8 cellular contexts compared by ENCODE assay signal in the genomic region with DNA sequence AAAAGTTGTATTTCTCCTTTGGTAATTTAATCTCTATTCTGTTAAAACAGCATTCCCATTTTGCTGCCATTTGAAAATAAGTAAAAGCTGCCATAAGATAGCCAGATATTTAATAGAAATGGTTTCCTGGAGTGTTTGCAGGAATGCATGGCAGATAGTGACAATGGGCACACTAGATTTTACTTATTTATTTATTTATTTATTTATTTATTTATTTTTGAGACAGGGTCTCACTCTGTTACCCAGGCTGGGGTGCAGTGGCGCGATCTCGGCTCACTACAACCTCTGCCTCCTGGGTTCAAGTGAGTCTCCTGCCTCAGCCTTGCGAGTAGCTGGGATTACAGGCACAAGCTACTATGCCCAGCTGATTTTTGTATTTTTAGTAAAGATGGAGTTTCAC. TPM values are rescaled to one million over a fixed set of nuclear protein-coding genes. Genes with fewer than 3 reads are reported as not detected.
DNase-seq lines count a peak whose midpoint lies in the region; TF ChIP-seq lines count a peak whose summit lies in the region.
"Not testable (repeated sequence)": the region's sequence is repeated elsewhere in the genome, so short reads cannot be mapped to it uniquely, and the experiment has no call there.
"Had no signal": no experiment of that assay in that cellular context is flagged by ENCODE, and none has a peak within 500 bp of the region (broad histone marks: within the 10 kb centered on the region; RNA-seq: fewer than 3 reads in every experiment).

No MANE protein-coding gene starts in this region.

- H3K4me3 ChIP-seq in HEK293 (ENCODE audit: low read depth, low read length), result not testable (repeated sequence)

- H3K9me3 Mint-ChIP-seq in activated CD4-positive, alpha-beta T cell treated with anti-CD3 and anti-CD28 coated beads, Interleukin-2, amount 10 ng/mL, durations not matched to agents 24 days and 14 days, result not testable (repeated sequence)

- DNase-seq in activated CD4-positive, alpha-beta T cell treated with anti-CD3 and anti-CD28 coated beads, Interleukin-2, amount 10 ng/mL, durations not matched to agents 24 days and 14 days, result peak; percentile 19

- H3K4me1 ChIP-seq in HEK293 (ENCODE audit: control insufficient read depth, insufficient read depth, low read length), result not testable (repeated sequence)

- intact Hi-C loops in activated CD4-positive, alpha-beta T cell treated with anti-CD3 and anti-CD28 coated beads, Interleukin-2, amount 10 ng/mL, durations not matched to agents 24 days and 14 days (cut with micrococcal nuclease), result not testable (repeated sequence)

- H3K36me3 Mint-ChIP-seq in activated CD4-positive, alpha-beta T cell treated with anti-CD3 and anti-CD28 coated beads, Interleukin-2, amount 10 ng/mL, durations not matched to agents 24 days and 14 days (ENCODE audit: low read depth), result not testable (repeated sequence)

- H3K27me3 Mint-ChIP-seq in activated CD4-positive, alpha-beta T cell treated with anti-CD3 and anti-CD28 coated beads, Interleukin-2, amount 10 ng/mL, durations not matched to agents 24 days and 14 days, result not testable (repeated sequence)

- CTCF ChIA-PET in HEK293 (lab: Yijun Ruan, JAX), result not testable (repeated sequence)

- H3K9me3 ChIP-seq in HEK293 (ENCODE audit: control insufficient read depth, insufficient read depth, low read depth, low read length), result not testable (repeated sequence)

- POLR2A ChIA-PET in HEK293 (lab: Yijun Ruan, JAX), result not testable (repeated sequence)

- H3K4me3 Mint-ChIP-seq in activated CD4-positive, alpha-beta T cell treated with anti-CD3 and anti-CD28 coated beads, Interleukin-2, amount 10 ng/mL, durations not matched to agents 24 days and 14 days, result not testable (repeated sequence)

- not testable (repeated sequence) for H3K4me1 Mint-ChIP-seq in activated CD4-positive, alpha-beta T cell treated with anti-CD3 and anti-CD28 coated beads, Interleukin-2, amount 10 ng/mL, durations not matched to agents 24 days and 14 days

- H3K27ac Mint-ChIP-seq in activated CD4-positive, alpha-beta T cell treated with anti-CD3 and anti-CD28 coated beads, Interleukin-2, amount 10 ng/mL, durations not matched to agents 24 days and 14 days, result not testable (repeated sequence)

- not testable (repeated sequence) for H3K27ac ChIP-seq in HEK293 (ENCODE audit: extremely low read depth, low read depth, low read length)

- not testable (repeated sequence) for H3K36me3 ChIP-seq in HEK293 (ENCODE audit: control insufficient read depth in 2 of 2, insufficient read depth in 1 of 2, low read length in 2 of 2)

- TF ChIP-seq CTCF in HEK293 (tag by site-specific recombination; IDR thresholded peaks at IDR 0.05), result not testable (repeated sequence)

TF ChIP-seq in HEK293, 187 proteins besides CTCF, POLR2A, EP300 and RAD21 (continues in another document):
- TF ChIP-seq ZNF629 (tag by site-specific recombination; IDR thresholded peaks at IDR 0.05) (0 out of 2 replicates have a peak, but pooled peaks have one; percentile 19), ZBTB8A (tag by site-specific recombination; IDR thresholded peaks at IDR 0.05) (peak; percentile 54), ZNF555 (tag by site-specific recombination; conservative IDR thresholded peaks at IDR 0.05) (peak; percentile 49), ZNF623 (tag by site-specific recombination; IDR thresholded peaks at IDR 0.05) (peak; percentile 62), ZNF510 (tag by site-specific recombination; IDR thresholded peaks at IDR 0.05; ENCODE audit: insufficient replicate concordance) (peak; percentile 14), ZNF654 (tag by site-specific recombination; IDR thresholded peaks at IDR 0.05; ENCODE audit: low read depth) (0 out of 2 replicates have a peak, but pooled peaks have one; percentile 17), ZNF558 (tag by site-specific recombination; IDR thresholded peaks at IDR 0.05) (0 out of 2 replicates have a peak, but pooled peaks have one; percentile 29), ZNF292 (tag by site-specific recombination; IDR thresholded peaks at IDR 0.05; ENCODE audit: borderline replicate concordance, low read depth) (peak; percentile 54; the same call in 1 of the 2 replicates), ZNF394 (tag by site-specific recombination; IDR thresholded peaks at IDR 0.05; ENCODE audit: borderline replicate concordance) (peak; percentile 82; the same call in 1 of the 2 replicates), GFI1B (tag by site-specific recombination; IDR thresholded peaks at IDR 0.05) (0 out of 2 replicates have a peak, but pooled peaks have one; percentile 13), ZNF140 (tag by site-specific recombination; IDR thresholded peaks at IDR 0.05) (peak; percentile 57; the same call in 1 of the 2 replicates), ZNF266 (tag by site-specific recombination; IDR thresholded peaks at IDR 0.05; ENCODE audit: low read depth) (peak; percentile 64; the same call in 1 of the 2 replicates)
- TF ChIP-seq, protein P1, sequence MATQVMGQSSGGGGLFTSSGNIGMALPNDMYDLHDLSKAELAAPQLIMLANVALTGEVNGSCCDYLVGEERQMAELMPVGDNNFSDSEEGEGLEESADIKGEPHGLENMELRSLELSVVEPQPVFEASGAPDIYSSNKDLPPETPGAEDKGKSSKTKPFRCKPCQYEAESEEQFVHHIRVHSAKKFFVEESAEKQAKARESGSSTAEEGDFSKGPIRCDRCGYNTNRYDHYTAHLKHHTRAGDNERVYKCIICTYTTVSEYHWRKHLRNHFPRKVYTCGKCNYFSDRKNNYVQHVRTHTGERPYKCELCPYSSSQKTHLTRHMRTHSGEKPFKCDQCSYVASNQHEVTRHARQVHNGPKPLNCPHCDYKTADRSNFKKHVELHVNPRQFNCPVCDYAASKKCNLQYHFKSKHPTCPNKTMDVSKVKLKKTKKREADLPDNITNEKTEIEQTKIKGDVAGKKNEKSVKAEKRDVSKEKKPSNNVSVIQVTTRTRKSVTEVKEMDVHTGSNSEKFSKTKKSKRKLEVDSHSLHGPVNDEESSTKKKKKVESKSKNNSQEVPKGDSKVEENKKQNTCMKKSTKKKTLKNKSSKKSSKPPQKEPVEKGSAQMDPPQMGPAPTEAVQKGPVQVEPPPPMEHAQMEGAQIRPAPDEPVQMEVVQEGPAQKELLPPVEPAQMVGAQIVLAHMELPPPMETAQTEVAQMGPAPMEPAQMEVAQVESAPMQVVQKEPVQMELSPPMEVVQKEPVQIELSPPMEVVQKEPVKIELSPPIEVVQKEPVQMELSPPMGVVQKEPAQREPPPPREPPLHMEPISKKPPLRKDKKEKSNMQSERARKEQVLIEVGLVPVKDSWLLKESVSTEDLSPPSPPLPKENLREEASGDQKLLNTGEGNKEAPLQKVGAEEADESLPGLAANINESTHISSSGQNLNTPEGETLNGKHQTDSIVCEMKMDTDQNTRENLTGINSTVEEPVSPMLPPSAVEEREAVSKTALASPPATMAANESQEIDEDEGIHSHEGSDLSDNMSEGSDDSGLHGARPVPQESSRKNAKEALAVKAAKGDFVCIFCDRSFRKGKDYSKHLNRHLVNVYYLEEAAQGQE (tag by site-specific recombination; IDR thresholded peaks at IDR 0.05), result 0 out of 2 replicates have a peak, but pooled peaks have one; percentile 21
- TF ChIP-seq, protein P2, sequence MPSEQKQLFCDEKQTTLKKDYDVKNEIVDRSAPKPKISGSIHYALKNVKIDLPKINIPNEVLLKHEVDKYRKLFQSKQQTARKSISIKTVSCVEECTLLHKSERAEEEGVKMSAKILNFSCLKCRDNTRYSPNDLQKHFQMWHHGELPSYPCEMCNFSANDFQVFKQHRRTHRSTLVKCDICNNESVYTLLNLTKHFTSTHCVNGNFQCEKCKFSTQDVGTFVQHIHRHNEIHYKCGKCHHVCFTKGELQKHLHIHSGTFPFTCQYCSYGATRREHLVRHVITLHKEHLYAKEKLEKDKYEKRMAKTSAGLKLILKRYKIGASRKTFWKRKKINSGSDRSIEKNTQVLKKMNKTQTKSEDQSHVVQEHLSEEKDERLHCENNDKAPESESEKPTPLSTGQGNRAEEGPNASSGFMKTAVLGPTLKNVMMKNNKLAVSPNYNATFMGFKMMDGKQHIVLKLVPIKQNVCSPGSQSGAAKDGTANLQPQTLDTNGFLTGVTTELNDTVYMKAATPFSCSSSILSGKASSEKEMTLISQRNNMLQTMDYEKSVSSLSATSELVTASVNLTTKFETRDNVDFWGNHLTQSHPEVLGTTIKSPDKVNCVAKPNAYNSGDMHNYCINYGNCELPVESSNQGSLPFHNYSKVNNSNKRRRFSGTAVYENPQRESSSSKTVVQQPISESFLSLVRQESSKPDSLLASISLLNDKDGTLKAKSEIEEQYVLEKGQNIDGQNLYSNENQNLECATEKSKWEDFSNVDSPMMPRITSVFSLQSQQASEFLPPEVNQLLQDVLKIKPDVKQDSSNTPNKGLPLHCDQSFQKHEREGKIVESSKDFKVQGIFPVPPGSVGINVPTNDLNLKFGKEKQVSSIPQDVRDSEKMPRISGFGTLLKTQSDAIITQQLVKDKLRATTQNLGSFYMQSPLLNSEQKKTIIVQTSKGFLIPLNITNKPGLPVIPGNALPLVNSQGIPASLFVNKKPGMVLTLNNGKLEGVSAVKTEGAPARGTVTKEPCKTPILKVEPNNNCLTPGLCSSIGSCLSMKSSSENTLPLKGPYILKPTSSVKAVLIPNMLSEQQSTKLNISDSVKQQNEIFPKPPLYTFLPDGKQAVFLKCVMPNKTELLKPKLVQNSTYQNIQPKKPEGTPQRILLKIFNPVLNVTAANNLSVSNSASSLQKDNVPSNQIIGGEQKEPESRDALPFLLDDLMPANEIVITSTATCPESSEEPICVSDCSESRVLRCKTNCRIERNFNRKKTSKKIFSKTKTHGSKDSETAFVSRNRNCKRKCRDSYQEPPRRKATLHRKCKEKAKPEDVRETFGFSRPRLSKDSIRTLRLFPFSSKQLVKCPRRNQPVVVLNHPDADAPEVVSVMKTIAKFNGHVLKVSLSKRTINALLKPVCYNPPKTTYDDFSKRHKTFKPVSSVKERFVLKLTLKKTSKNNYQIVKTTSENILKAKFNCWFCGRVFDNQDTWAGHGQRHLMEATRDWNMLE (tag by site-specific recombination; conservative IDR thresholded peaks at IDR 0.05; ENCODE audit: low read depth), result peak; percentile 76

RNA-seq across cellular contexts. Expression of a gene that starts 13.2 kb away (rescaled TPM):
- total RNA-seq in activated CD4-positive, alpha-beta T cell treated with anti-CD3 and anti-CD28 coated beads, Interleukin-2, amount 10 ng/mL, durations not matched to agents 24 days and 14 days, result not detected in 2 replicates
- total RNA-seq: A172; B cell; Calu3; CD4-positive, alpha-beta memory T cell; CD8-positive, alpha-beta memory T cell; CD8-positive, alpha-beta T cell had no signal
